7 cellular contexts compared by ENCODE assay signal in genomic region chr9:105881654-105882349, GRCh38.
DNase-seq lines count a peak whose midpoint lies in the region; TF ChIP-seq lines count a peak whose summit lies in the region.

No MANE protein-coding gene starts in this region.

- H3K9me3 Mint-ChIP-seq in immature natural killer cell: no peaks in the 10 kb centered on the region

- peaks cover 3 to 6% (median 3%) of the 10 kb centered on the region in 3 donors for H3K27me3 Mint-ChIP-seq in immature natural killer cell (ENCODE audit: low read depth in 3 of 3)

- in situ Hi-C loops in astrocyte of the spinal cord (cut with HindIII; ENCODE audit: low sequenced_read_pairs): no loop called here

- H3K4me3 ChIP-seq in HFF-Myc (replicated peaks; ENCODE audit: low read depth, low read length): no peak overlapping the region
- H3K4me3 ChIP-seq in astrocyte of the spinal cord (ENCODE audit: low read depth, low read length): no peak overlapping the region

- H3K4me3 Mint-ChIP-seq in immature natural killer cell: no peak overlapping the region

- no peak overlapping the region for H3K27ac Mint-ChIP-seq in immature natural killer cell

- peak; percentile 21 for DNase-seq in HFF-Myc (ENCODE audit: extremely low read depth, low read depth)
- peak; percentile 19 for DNase-seq in NCI-H1417 treated with DMSO at 0.1 percent for 48 hours (lab: John Stamatoyannopoulos, UW)
- peak; percentile 19 for DNase-seq in T1000 (lab: John Stamatoyannopoulos, UW)
- DNase-seq in astrocyte of the spinal cord (ENCODE audit: low read depth, low spot score): peak; percentile 54
- peak; percentile 31 to 40 (median 31) for DNase-seq in immature natural killer cell
- peak; percentile 62 for DNase-seq in stimulated activated CD4-positive, alpha-beta T cell treated with anti-CD3 and anti-CD28 coated beads, Interleukin-1b, Interleukin-23, amount 100 ng/mL, for 48 hours

- no peaks in the 10 kb centered on the region for H3K36me3 Mint-ChIP-seq in immature natural killer cell

- TF ChIP-seq CTCF in GM12872 (IDR thresholded peaks at IDR 0.05; ENCODE audit: insufficient read depth, low read depth, low read length) (peak; percentile 90), HFF-Myc (IDR thresholded peaks at IDR 0.05; ENCODE audit: low read depth, low read length, missing control alignments) (peak; percentile 96), astrocyte of the spinal cord (IDR thresholded peaks at IDR 0.05; ENCODE audit: low read depth, low read length) (peak; percentile 95)

- peaks cover 2 to 20% of the 10 kb centered on the region in 2 donors for H3K4me1 Mint-ChIP-seq in immature natural killer cell
